27 cellular contexts compared by ENCODE assay signal in genomic region chr4:157231525-157231924, GRCh38. TPM values are rescaled to one million over a fixed set of nuclear protein-coding genes. Genes with fewer than 3 reads are reported as not detected.
"Had no signal": no experiment of that assay in that cellular context is flagged by ENCODE, and none has a peak within 500 bp of the region (broad histone marks: within the 10 kb centered on the region; RNA-seq: fewer than 3 reads in every experiment).

No MANE protein-coding gene starts in this region.

- H3K4me1 Mint-ChIP-seq: mesothelial cell of epicardium had no signal

- H3K36me3 ChIP-seq: colonic mucosa, esophagus muscularis mucosa, gastrocnemius medialis, heart right ventricle, left lung, lower lobe of right lung had no signal

- H3K9me3 ChIP-seq: colonic mucosa, esophagus muscularis mucosa, gastrocnemius medialis, heart right ventricle, left lung, lower lobe of right lung, mucosa of descending colon had no signal

- H3K4me3 ChIP-seq: colonic mucosa, esophagus muscularis mucosa, gastrocnemius medialis, heart right ventricle, left lung, lower lobe of right lung, mucosa of descending colon had no signal

- H3K4me1 ChIP-seq: colonic mucosa, esophagus muscularis mucosa, foreskin keratinocyte, gastrocnemius medialis, heart right ventricle, left lung, lower lobe of right lung had no signal

- H3K9me3 Mint-ChIP-seq: dendritic cell treated with granulocyte-macrophage colony-stimulating factor and Interleukin-4, amounts not matched to agents 40 ng/mL and 50 ng/mL, for 4 days; mesothelial cell of epicardium had no signal

- DNase-seq: colonic mucosa; cortex of kidney; effector CD4-positive, alpha-beta T cell; effector memory CD4-positive, alpha-beta T cell; foreskin keratinocyte; gastrocnemius medialis; glutamatergic neuron; head of caudate nucleus; heart right ventricle; hippocampal formation; left cardiac atrium; left ventricle myocardium superior; lower lobe of right lung; mesenchymal stem cell; mucosa of descending colon had no signal

- FAIRE-seq: endothelial cell of umbilical vein, keratinocyte had no signal

- H3K27ac ChIP-seq: colonic mucosa, esophagus muscularis mucosa, foreskin keratinocyte, gastrocnemius medialis, heart right ventricle, left lung, lower lobe of right lung had no signal

- H3K27me3 ChIP-seq: colonic mucosa, esophagus muscularis mucosa, gastrocnemius medialis, left lung had no signal

- H3K27ac Mint-ChIP-seq: dendritic cell treated with granulocyte-macrophage colony-stimulating factor and Interleukin-4, amounts not matched to agents 40 ng/mL and 50 ng/mL, for 4 days; mesothelial cell of epicardium had no signal

- H3K4me3 Mint-ChIP-seq: dendritic cell treated with granulocyte-macrophage colony-stimulating factor and Interleukin-4, amounts not matched to agents 40 ng/mL and 50 ng/mL, for 4 days; mesothelial cell of epicardium had no signal

- H3K36me3 Mint-ChIP-seq: mesothelial cell of epicardium had no signal

- ATAC-seq: foreskin keratinocyte, gastrocnemius medialis, heart right ventricle, left cardiac atrium, left lung, left ventricle myocardium superior, lower lobe of right lung, mucosa of descending colon had no signal

RNA-seq across cellular contexts. Expression of gene GRIA2, which starts 11.0 kb away (rescaled TPM):
- total RNA-seq: colonic mucosa, endothelial cell of umbilical vein, epithelial cell of proximal tubule, fibroblast of villous mesenchyme, foreskin keratinocyte, gastrocnemius medialis, kidney epithelial cell, left cardiac atrium, left lung, left ventricle myocardium superior, lower lobe of right lung, mesenteric fat pad, myocyte had no signal
- polyA plus RNA-seq: endothelial cell of umbilical vein, fibroblast of lung, foreskin keratinocyte, heart right ventricle, keratinocyte had no signal
